In the genomic region with DNA sequence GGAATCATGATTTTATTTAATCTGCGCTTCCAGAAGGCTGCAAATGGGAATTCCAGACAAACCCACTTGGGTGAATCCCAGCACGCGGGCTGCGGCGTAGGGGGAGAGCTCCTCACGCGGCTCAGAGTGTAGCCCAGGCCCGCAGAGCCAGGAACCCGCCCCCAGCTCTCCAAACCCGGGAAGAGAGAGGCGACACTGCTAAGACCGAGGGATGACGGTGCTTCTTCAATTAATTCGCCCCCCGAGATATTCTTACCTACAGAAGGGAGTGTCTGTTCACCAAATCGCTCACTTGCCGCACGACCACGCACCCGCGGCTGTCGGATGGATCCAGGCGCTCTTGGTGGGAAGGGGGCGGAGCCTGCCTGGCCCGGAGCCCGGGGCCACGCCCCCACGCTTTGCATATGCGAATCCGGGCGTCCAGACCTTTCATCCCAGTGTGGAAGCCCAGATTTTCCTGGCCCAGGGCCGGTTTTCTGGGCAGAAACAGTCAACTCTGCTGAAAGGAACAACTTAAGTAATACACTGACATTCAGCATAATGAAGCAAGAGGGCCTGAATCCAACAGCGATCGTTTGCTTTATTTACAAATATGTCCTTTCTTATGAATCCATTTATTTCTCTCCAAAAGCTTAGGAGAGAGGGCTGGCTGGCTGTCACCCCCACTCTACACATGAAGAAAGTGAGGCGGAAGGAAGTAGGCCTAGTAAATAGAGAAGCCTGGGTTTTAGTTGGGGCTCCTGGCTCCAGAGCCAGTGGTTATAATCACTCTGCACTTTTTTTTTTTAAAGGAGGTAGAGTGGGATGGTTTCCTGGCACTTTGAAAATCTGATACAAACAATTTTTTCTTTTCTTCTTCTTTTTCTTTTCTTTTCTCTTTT, we compare ENCODE assay signal across 8 cellular contexts. TPM values are rescaled to one million over a fixed set of nuclear protein-coding genes. Genes with fewer than 3 reads are reported as not detected.
DNase-seq lines count a peak whose midpoint lies in the region; ATAC-seq and TF ChIP-seq lines count a peak whose summit lies in the region.

A gene (minus strand): TSS at position 342 of the 881 bp plus-strand sequence. CDS start 15,710 bp downstream, outside the sequence.

- TF ChIP-seq CTCF in foreskin fibroblast (IDR thresholded peaks at IDR 0.05; ENCODE audit: low read depth, low read length): no peak

- H3K27me3 Mint-ChIP-seq in activated T-cell treated with anti-CD3 and anti-CD28 coated beads, Interleukin-2, amount 50 U/mL, for 4 hours (ENCODE audit: low read depth): peaks cover 25% of the 10 kb centered on the region

- H3K9me3 ChIP-seq in muscle layer of duodenum (ENCODE audit: control insufficient read depth in 1 of 2, low read length in 2 of 2): no peaks in the 10 kb centered on the region

- no peaks in the 10 kb centered on the region for H3K27me3 ChIP-seq in muscle layer of duodenum (ENCODE audit: low read depth, low read length)

- no peaks in the 10 kb centered on the region for H3K36me3 Mint-ChIP-seq in activated T-cell treated with anti-CD3 and anti-CD28 coated beads, Interleukin-2, amount 50 U/mL, for 4 hours (ENCODE audit: insufficient read depth)

- no peak within 1 kb of the TSS for H3K4me3 Mint-ChIP-seq in activated T-cell treated with anti-CD3 and anti-CD28 coated beads, Interleukin-2, amount 50 U/mL, for 4 hours

- H3K4me3 ChIP-seq in foreskin fibroblast (ENCODE audit: low read depth in 1 of 2, low read length in 2 of 2): peak within 1 kb of the TSS; percentile 37 to 54
- peak within 1 kb of the TSS; percentile 55 to 70 for H3K4me3 ChIP-seq in muscle layer of duodenum (ENCODE audit: low read depth in 1 of 2, low read length in 2 of 2)

- H3K9me3 Mint-ChIP-seq in activated T-cell treated with anti-CD3 and anti-CD28 coated beads, Interleukin-2, amount 50 U/mL, for 4 hours: no peaks in the 10 kb centered on the region

- ATAC-seq in activated T-cell treated with anti-CD3 and anti-CD28 coated beads, Interleukin-2, amount 50 U/mL, for 4 hours: no peak
- ATAC-seq in SK-N-SH treated with all-trans-retinoic acid at 6 μM for 48 hours (peak; percentile 96), HG03565 (IDR thresholded peaks at IDR 0.05; ENCODE audit: unreplicated experiment) (no peak)

- H3K4me1 ChIP-seq in muscle layer of duodenum (ENCODE audit: control insufficient read depth in 1 of 2, insufficient read depth in 2 of 2, low read length in 2 of 2): peaks cover 0 to 4% of the 10 kb centered on the region in 2 donors

- H3K36me3 ChIP-seq in muscle layer of duodenum (ENCODE audit: control insufficient read depth in 1 of 2, insufficient read depth in 2 of 2, low read length in 2 of 2): no peaks in the 10 kb centered on the region

- H3K4me1 Mint-ChIP-seq in activated T-cell treated with anti-CD3 and anti-CD28 coated beads, Interleukin-2, amount 50 U/mL, for 4 hours (ENCODE audit: low read depth): no peaks in the 10 kb centered on the region

- DNase-seq in activated T-cell treated with anti-CD3 and anti-CD28 coated beads, Interleukin-2, amount 50 U/mL, for 48 hours: peak; percentile 23 to 30
- no peak for DNase-seq in activated T-cell treated with anti-CD3 and anti-CD28 coated beads, Interleukin-2, amount 50 U/mL, for 4 hours
- DNase-seq in foreskin fibroblast (peak; percentile 62 to 86), ureter (ENCODE audit: low spot score) (peak; percentile 77)
- DNase-seq in activated naive CD4-positive, alpha-beta T cell treated with Interleukin-2 at 50 U/mL for 16 hours: no peak

- peak within 1 kb of the TSS; percentile 35 for H3K27ac ChIP-seq in muscle layer of duodenum (ENCODE audit: low read length)

TF ChIP-seq in SK-N-SH treated with all-trans-retinoic acid at 6 μM for 48 hours, 23 proteins besides CTCF, POLR2A, EP300 and RAD21:
- TF ChIP-seq PPARA (CRISPR knock-in tag; IDR thresholded peaks at IDR 0.05; ENCODE audit: borderline replicate concordance) (no peak), BACH2 (CRISPR knock-in tag; IDR thresholded peaks at IDR 0.05; ENCODE audit: borderline replicate concordance) (no peak), ZFP30 (CRISPR knock-in tag; IDR thresholded peaks at IDR 0.05) (no peak), CSDC2 (CRISPR knock-in tag; IDR thresholded peaks at IDR 0.05) (no peak), GLIS3 (CRISPR knock-in tag; IDR thresholded peaks at IDR 0.05) (no peak), OSR1 (CRISPR knock-in tag; IDR thresholded peaks at IDR 0.05) (no peak), ZFP3 (CRISPR knock-in tag; IDR thresholded peaks at IDR 0.05) (no peak), TOX (CRISPR knock-in tag; IDR thresholded peaks at IDR 0.05; ENCODE audit: borderline replicate concordance) (no peak)
- TF ChIP-seq, protein P1, sequence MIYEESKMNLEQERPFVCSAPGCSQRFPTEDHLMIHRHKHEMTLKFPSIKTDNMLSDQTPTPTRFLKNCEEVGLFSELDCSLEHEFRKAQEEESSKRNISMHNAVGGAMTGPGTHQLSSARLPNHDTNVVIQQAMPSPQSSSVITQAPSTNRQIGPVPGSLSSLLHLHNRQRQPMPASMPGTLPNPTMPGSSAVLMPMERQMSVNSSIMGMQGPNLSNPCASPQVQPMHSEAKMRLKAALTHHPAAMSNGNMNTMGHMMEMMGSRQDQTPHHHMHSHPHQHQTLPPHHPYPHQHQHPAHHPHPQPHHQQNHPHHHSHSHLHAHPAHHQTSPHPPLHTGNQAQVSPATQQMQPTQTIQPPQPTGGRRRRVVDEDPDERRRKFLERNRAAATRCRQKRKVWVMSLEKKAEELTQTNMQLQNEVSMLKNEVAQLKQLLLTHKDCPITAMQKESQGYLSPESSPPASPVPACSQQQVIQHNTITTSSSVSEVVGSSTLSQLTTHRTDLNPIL (CRISPR knock-in tag; IDR thresholded peaks at IDR 0.05; ENCODE audit: low read depth): no peak

RNA-seq across cellular contexts. Expression of the gene that starts here (rescaled TPM):
- total RNA-seq in activated T-cell treated with anti-CD3 and anti-CD28 coated beads, Interleukin-2, amount 50 U/mL, for 4 hours: not detected
- 1.9 TPM for total RNA-seq in ureter

Comparison
In these comparisons a context has a peak if more than half of its experiments do, and no peak if none do; other contexts are left out.
1. DNase-seq: peak in activated T-cell treated with anti-CD3 and anti-CD28 coated beads, Interleukin-2, amount 50 U/mL, for 48 hours (2 of 2), foreskin fibroblast (2 of 2) and ureter (single experiment); none in activated T-cell treated with anti-CD3 and anti-CD28 coated beads, Interleukin-2, amount 50 U/mL, for 4 hours (single experiment) and activated naive CD4-positive, alpha-beta T cell treated with Interleukin-2 at 50 U/mL for 16 hours (single experiment).